8 cellular contexts compared by ENCODE assay signal in genomic region chr1:91499904-91500755, GRCh38. TPM values are rescaled to one million over a fixed set of nuclear protein-coding genes. Genes with fewer than 3 reads are reported as not detected.
A peak's percentile ranks its signal among the peaks of the same experiment; 100 is the strongest.
DNase-seq lines count a peak whose midpoint lies in the region; ATAC-seq lines count a peak whose summit lies in the region.

No MANE protein-coding gene starts in this region.

- no peaks in the 10 kb centered on the region for H3K27me3 Mint-ChIP-seq in naive thymus-derived CD4-positive, alpha-beta T cell

- no peaks in the 10 kb centered on the region for H3K9me3 ChIP-seq in KOPT-K1 (ENCODE audit: insufficient read depth, low read length, poor library complexity, severe bottlenecking)
- no peaks in the 10 kb centered on the region for H3K9me3 ChIP-seq in naive thymus-derived CD4-positive, alpha-beta T cell (ENCODE audit: control insufficient read depth in 2 of 3, low read length in 3 of 3)

- peaks cover 16% of the 10 kb centered on the region for H3K36me3 ChIP-seq in KOPT-K1 (ENCODE audit: insufficient read depth, low read length)
- H3K36me3 ChIP-seq in naive thymus-derived CD4-positive, alpha-beta T cell (ENCODE audit: control insufficient read depth in 2 of 3, insufficient read depth in 3 of 3, low read length in 3 of 3), result peaks cover 0 to 5% (median 0%) of the 10 kb centered on the region in 3 experiments

- H3K27ac ChIP-seq in KOPT-K1 (ENCODE audit: low read depth, low read length, poor library complexity, severe bottlenecking), result peak overlapping the region; percentile 90
- H3K27ac ChIP-seq in caudate nucleus (ENCODE audit: low read depth, low read length), result peak overlapping the region; percentile 94
- peak overlapping the region; percentile 85 for H3K27ac ChIP-seq in naive thymus-derived CD4-positive, alpha-beta T cell (ENCODE audit: low read depth, low read length)

- DNase-seq in GDM1 (lab: John Stamatoyannopoulos, UW), result peak; percentile 54
- DNase-seq in caudate nucleus (lab: John Stamatoyannopoulos, UW), result peak in 1 of 61 donors; percentile 2
- no peak for DNase-seq in naive thymus-derived CD4-positive, alpha-beta T cell
- DNase-seq in stimulated activated CD4-positive, alpha-beta T cell treated with anti-CD3 and anti-CD28 coated beads, Interleukin-2, amount 100 ng/mL, for 48 hours, result no peak
- DNase-seq in NCI-H2029 (lab: John Stamatoyannopoulos, UW), result no peak
- no peak for DNase-seq in mucosa of gallbladder (ENCODE audit: low spot score)

- POLR2A ChIA-PET in naive thymus-derived CD4-positive, alpha-beta T cell (lab: Charles Lee), result no interaction called here

- H3K27me3 ChIP-seq in naive thymus-derived CD4-positive, alpha-beta T cell (ENCODE audit: control insufficient read depth in 2 of 2, insufficient read depth in 2 of 2, low read length in 2 of 2), result no peaks in the 10 kb centered on the region

- ATAC-seq in GM21576 (IDR thresholded peaks at IDR 0.05; ENCODE audit: unreplicated experiment), result peak; percentile 9
- peak; percentile 15 for ATAC-seq in naive thymus-derived CD4-positive, alpha-beta T cell

- H3K4me3 ChIP-seq in naive thymus-derived CD4-positive, alpha-beta T cell (ENCODE audit: low read length), result peak overlapping the region; percentile 97

- H3K4me1 Mint-ChIP-seq in naive thymus-derived CD4-positive, alpha-beta T cell, result peaks cover 14 to 29% (median 18%) of the 10 kb centered on the region in 7 donors

- no peaks in the 10 kb centered on the region for H3K9me3 Mint-ChIP-seq in naive thymus-derived CD4-positive, alpha-beta T cell

- intact Hi-C loops in naive thymus-derived CD4-positive, alpha-beta T cell (cut with micrococcal nuclease), result loop anchor here (2.0 to 5.0 kb wide), 7 partner anchors 97 to 1577 kb away; partner anchors contain the start of genes BTBD8 (in 2 of the 2), GLMN (in 2 of the 2), RPAP2 (in 2 of the 2) and MTF2 (in 1 of the 2)

- peaks cover 0 to 11% of the 10 kb centered on the region in 2 donors for H3K4me1 ChIP-seq in naive thymus-derived CD4-positive, alpha-beta T cell (ENCODE audit: control insufficient read depth in 2 of 2, insufficient read depth in 2 of 2, low read length in 2 of 2)

- H3K36me3 Mint-ChIP-seq in naive thymus-derived CD4-positive, alpha-beta T cell, result peaks cover 0 to 10% (median 0%) of the 10 kb centered on the region in 5 donors

- CTCF ChIA-PET in naive thymus-derived CD4-positive, alpha-beta T cell (lab: Charles Lee), result interaction anchor here (0.5 to 1.0 kb wide), 3 partner anchors 20 to 398 kb away, joined by 3 to 4 read pairs (median 3); no protein-coding TSS in a partner anchor

- no peak overlapping the region for H3K27ac Mint-ChIP-seq in naive thymus-derived CD4-positive, alpha-beta T cell

- H3K4me3 Mint-ChIP-seq in naive thymus-derived CD4-positive, alpha-beta T cell, result no peak overlapping the region

RNA-seq across cellular contexts. Expression of gene CDC7, which starts 0.5 kb away (rescaled TPM):
- 10 to 100 TPM in 1 of 5 experiments, 1 to 10 TPM in 4; 5.3 to 17.9 (median 5.9) TPM for total RNA-seq in naive thymus-derived CD4-positive, alpha-beta T cell
- 1 to 10 TPM; 3.6 to 4.4 TPM for polyA plus RNA-seq in naive thymus-derived CD4-positive, alpha-beta T cell
- total RNA-seq in mucosa of gallbladder, result 1.6 TPM
